In genomic region chr21:39381009-39381408, GRCh38 we compare ENCODE assay signal across 8 cellular contexts. TPM values are rescaled to one million over a fixed set of nuclear protein-coding genes. Genes with fewer than 3 reads are reported as not detected.
DNase-seq lines count a peak whose midpoint lies in the region; ATAC-seq and TF ChIP-seq lines count a peak whose summit lies in the region.

No MANE protein-coding gene starts in this region.

- no peaks in the 10 kb centered on the region for H3K36me3 Mint-ChIP-seq in T-helper 17 cell (ENCODE audit: low read depth)

- H3K4me2 ChIP-seq in skeletal muscle satellite cell (ENCODE audit: low read length): peak overlapping the region; percentile 83

- peak overlapping the region; percentile 93 for H3K4me3 ChIP-seq in skeletal muscle satellite cell (ENCODE audit: low read length)

- H3K27me3 Mint-ChIP-seq in T-helper 17 cell: peaks cover 8% of the 10 kb centered on the region

- H3K27ac Mint-ChIP-seq in T-helper 17 cell: peak overlapping the region; percentile 89

- peak; percentile 58 for DNase-seq in NCI-H82 (lab: John Stamatoyannopoulos, UW)
- no peak for DNase-seq in NCI-H82 treated with DMSO at 0.1 percent for 48 hours (lab: John Stamatoyannopoulos, UW; ENCODE audit: unreplicated experiment)
- no peak for DNase-seq in T-helper 17 cell
- no peak for DNase-seq in foreskin keratinocyte
- no peak for DNase-seq in GM19240 (ENCODE audit: insufficient read length, low spot score)
- no peak for DNase-seq in HuH-7 (ENCODE audit: low spot score)

- peak overlapping the region; percentile 92 for H3K9ac ChIP-seq in skeletal muscle satellite cell (ENCODE audit: low read depth, low read length)

- no peak for TF ChIP-seq CTCF in foreskin keratinocyte (conservative IDR thresholded peaks at IDR 0.05)

- H3K9me3 ChIP-seq in T-helper 17 cell (ENCODE audit: control insufficient read depth, low read length, poor library complexity, severe bottlenecking): no peaks in the 10 kb centered on the region
- H3K9me3 ChIP-seq in skeletal muscle satellite cell (replicated peaks; ENCODE audit: low read length): no peaks in the 10 kb centered on the region

- peak overlapping the region; percentile 93 for H3K4me3 Mint-ChIP-seq in T-helper 17 cell

- ATAC-seq in T-helper 17 cell (no peak), foreskin keratinocyte (peak; percentile 13), GM21390 (IDR thresholded peaks at IDR 0.05; ENCODE audit: unreplicated experiment) (no peak)

- H3K4me1 ChIP-seq in foreskin keratinocyte (peaks cover 3% of the 10 kb centered on the region), skeletal muscle satellite cell (ENCODE audit: control insufficient read depth, insufficient read depth, low read length) (peaks cover 27% of the 10 kb centered on the region)

- peaks cover 17% of the 10 kb centered on the region for H3K4me1 Mint-ChIP-seq in T-helper 17 cell

- H3K36me3 ChIP-seq in skeletal muscle satellite cell (ENCODE audit: insufficient read depth, low read length): no peaks in the 10 kb centered on the region

- H3K27me3 ChIP-seq in foreskin keratinocyte (no peaks in the 10 kb centered on the region), skeletal muscle satellite cell (ENCODE audit: control insufficient read depth, insufficient read depth, low read length) (peaks cover 13% of the 10 kb centered on the region)

- no peak overlapping the region for H3K27ac ChIP-seq in foreskin keratinocyte

RNA-seq across cellular contexts. Expression of gene HMGN1, which starts 32.1 kb away (rescaled TPM):
- 100 to 1,000 TPM; 183 to 231 TPM for total RNA-seq in T-helper 17 cell
- total RNA-seq in foreskin keratinocyte: 358 and 397 TPM in 2 replicates
- 341 and 410 TPM in 2 replicates for polyA plus RNA-seq in foreskin keratinocyte
- 190 and 226 TPM in 2 replicates for total RNA-seq in skeletal muscle satellite cell (2012; rRNA removed)
